Comparison of ENCODE assay signal across 1 cellular context in the genomic region with DNA sequence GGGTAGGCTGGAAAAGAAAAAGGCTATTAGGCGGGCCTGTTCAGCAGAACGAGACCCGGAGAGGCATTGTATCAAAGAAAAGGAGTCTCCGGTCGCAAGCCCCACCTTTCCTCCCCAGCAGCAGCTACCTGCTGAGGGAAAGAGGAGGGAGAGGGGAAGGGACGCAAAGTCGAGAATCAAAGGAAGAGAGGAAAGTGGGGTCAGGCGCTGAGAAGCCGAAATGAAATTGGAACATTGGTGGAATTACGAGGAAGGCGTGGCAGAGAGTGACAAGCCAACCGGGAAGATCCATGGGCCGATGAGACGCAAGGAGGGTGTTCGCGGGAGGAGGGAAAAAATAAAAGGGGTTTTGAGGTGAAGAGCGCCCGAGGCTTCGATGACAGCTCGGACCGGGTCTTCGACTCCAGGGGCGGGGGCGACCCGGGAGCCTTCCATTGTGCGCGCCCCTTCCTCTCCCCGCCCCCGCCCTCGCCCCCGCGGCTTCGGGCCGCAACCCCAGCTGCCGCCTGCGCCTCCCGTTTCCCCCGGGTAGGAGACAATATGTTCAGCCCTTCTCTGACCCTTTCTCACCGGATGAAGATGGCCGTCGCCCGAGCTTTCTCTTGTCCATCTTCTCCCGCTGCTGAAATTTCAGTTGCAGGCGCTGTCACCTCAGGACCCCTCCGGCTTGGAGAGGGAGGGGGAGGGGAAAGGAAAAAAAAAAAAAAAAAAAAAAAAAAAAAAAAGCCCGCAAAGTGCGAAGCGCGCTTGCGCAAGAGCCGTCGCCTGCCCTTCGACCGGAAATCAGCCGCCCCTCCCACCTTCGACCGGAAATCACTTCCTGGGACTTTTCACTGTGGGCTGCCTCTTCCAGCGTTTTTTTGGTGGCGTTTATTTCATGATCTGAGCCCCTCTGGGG.
TF ChIP-seq lines count a peak whose summit lies in the region.

A gene with protein sequence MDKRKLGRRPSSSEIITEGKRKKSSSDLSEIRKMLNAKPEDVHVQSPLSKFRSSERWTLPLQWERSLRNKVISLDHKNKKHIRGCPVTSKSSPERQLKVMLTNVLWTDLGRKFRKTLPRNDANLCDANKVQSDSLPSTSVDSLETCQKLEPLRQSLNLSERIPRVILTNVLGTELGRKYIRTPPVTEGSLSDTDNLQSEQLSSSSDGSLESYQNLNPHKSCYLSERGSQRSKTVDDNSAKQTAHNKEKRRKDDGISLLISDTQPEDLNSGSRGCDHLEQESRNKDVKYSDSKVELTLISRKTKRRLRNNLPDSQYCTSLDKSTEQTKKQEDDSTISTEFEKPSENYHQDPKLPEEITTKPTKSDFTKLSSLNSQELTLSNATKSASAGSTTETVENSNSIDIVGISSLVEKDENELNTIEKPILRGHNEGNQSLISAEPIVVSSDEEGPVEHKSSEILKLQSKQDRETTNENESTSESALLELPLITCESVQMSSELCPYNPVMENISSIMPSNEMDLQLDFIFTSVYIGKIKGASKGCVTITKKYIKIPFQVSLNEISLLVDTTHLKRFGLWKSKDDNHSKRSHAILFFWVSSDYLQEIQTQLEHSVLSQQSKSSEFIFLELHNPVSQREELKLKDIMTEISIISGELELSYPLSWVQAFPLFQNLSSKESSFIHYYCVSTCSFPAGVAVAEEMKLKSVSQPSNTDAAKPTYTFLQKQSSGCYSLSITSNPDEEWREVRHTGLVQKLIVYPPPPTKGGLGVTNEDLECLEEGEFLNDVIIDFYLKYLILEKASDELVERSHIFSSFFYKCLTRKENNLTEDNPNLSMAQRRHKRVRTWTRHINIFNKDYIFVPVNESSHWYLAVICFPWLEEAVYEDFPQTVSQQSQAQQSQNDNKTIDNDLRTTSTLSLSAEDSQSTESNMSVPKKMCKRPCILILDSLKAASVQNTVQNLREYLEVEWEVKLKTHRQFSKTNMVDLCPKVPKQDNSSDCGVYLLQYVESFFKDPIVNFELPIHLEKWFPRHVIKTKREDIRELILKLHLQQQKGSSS (minus strand): TSS at position 692 of the 898 bp plus-strand sequence. CDS start 82 bp downstream, at position 610.

TF ChIP-seq in Ishikawa, 13 proteins besides CTCF, POLR2A, EP300 and RAD21 (continued from another document):
- TF ChIP-seq, protein P1, sequence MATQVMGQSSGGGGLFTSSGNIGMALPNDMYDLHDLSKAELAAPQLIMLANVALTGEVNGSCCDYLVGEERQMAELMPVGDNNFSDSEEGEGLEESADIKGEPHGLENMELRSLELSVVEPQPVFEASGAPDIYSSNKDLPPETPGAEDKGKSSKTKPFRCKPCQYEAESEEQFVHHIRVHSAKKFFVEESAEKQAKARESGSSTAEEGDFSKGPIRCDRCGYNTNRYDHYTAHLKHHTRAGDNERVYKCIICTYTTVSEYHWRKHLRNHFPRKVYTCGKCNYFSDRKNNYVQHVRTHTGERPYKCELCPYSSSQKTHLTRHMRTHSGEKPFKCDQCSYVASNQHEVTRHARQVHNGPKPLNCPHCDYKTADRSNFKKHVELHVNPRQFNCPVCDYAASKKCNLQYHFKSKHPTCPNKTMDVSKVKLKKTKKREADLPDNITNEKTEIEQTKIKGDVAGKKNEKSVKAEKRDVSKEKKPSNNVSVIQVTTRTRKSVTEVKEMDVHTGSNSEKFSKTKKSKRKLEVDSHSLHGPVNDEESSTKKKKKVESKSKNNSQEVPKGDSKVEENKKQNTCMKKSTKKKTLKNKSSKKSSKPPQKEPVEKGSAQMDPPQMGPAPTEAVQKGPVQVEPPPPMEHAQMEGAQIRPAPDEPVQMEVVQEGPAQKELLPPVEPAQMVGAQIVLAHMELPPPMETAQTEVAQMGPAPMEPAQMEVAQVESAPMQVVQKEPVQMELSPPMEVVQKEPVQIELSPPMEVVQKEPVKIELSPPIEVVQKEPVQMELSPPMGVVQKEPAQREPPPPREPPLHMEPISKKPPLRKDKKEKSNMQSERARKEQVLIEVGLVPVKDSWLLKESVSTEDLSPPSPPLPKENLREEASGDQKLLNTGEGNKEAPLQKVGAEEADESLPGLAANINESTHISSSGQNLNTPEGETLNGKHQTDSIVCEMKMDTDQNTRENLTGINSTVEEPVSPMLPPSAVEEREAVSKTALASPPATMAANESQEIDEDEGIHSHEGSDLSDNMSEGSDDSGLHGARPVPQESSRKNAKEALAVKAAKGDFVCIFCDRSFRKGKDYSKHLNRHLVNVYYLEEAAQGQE (IDR thresholded peaks at IDR 0.05; ENCODE audit: low read depth): 0 out of 2 replicates have a peak, but pooled peaks have one; percentile 16
- TF ChIP-seq FOXM1 (IDR thresholded peaks at IDR 0.05; ENCODE audit: borderline replicate concordance, low read depth) (0 out of 2 replicates have a peak, but pooled peaks have one; percentile 25), CEBPB (IDR thresholded peaks at IDR 0.05) (peak; percentile 93), ZBTB7A (IDR thresholded peaks at IDR 0.05; ENCODE audit: low read depth) (peak; percentile 68; the same call in 1 of the 2 replicates), YY1 (IDR thresholded peaks at IDR 0.05; ENCODE audit: low read depth) (peak; percentile 29; the same call in 1 of the 2 replicates), TAF1 (IDR thresholded peaks at IDR 0.05; ENCODE audit: low read depth) (peak; percentile 77), TCF12 (IDR thresholded peaks at IDR 0.05; ENCODE audit: low read depth) (no peak), TEAD4 (IDR thresholded peaks at IDR 0.05) (0 out of 2 replicates have a peak, but pooled peaks have one; percentile 11), NFIC (IDR thresholded peaks at IDR 0.05) (no peak)
- TF ChIP-seq, protein P2, sequence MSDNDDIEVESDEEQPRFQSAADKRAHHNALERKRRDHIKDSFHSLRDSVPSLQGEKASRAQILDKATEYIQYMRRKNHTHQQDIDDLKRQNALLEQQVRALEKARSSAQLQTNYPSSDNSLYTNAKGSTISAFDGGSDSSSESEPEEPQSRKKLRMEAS (IDR thresholded peaks at IDR 0.05): no peak
- TF ChIP-seq, protein P3, sequence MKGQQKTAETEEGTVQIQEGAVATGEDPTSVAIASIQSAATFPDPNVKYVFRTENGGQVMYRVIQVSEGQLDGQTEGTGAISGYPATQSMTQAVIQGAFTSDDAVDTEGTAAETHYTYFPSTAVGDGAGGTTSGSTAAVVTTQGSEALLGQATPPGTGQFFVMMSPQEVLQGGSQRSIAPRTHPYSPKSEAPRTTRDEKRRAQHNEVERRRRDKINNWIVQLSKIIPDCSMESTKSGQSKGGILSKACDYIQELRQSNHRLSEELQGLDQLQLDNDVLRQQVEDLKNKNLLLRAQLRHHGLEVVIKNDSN (IDR thresholded peaks at IDR 0.05): no peak
